9 cellular contexts compared by ENCODE assay signal in the genomic region with DNA sequence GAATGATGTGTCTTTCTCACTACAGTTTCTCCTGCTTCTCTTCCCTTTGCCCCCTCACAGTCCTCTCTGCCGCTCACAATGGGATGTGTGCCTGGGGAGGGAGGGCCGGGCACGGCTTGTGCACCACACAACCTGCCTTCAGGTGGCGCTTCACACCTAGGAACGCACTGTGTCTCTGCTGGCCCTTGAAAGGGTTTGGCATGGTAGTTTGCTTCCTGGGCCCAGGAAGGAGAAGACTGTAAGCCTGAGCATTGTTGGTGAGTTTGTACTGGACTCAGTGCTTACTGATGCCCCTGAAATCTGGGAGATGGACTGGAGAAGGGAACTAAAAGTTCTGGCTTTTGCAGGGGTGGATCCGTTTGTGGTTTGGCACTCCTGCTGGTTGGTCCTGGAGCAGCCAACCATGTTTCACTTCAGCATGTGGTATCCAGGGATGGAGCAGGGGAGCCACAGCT. TPM values are rescaled to one million over a fixed set of nuclear protein-coding genes. Genes with fewer than 3 reads are reported as not detected.
A peak's percentile ranks its signal among the peaks of the same experiment; 100 is the strongest.
DNase-seq lines count a peak whose midpoint lies in the region; ATAC-seq and TF ChIP-seq lines count a peak whose summit lies in the region.
"Had no signal": no experiment of that assay in that cellular context is flagged by ENCODE, and none has a peak within 500 bp of the region (broad histone marks: within the 10 kb centered on the region; RNA-seq: fewer than 3 reads in every experiment).

No MANE protein-coding gene starts in this region.

- no peak overlapping the region for H2AFZ ChIP-seq in neuronal stem cell (ENCODE audit: low read length)

- H3K4me3 Mint-ChIP-seq in activated CD8-positive, alpha-beta T cell treated with anti-CD3 and anti-CD28 coated beads for 36 hours, result no peak overlapping the region
- H3K4me3 Mint-ChIP-seq in glutamatergic neuron (ENCODE audit: unreplicated experiment), result no peak overlapping the region
- no peak overlapping the region for H3K4me3 Mint-ChIP-seq in activated T-helper 2 cell treated with anti-CD3 and anti-CD28 coated beads, Interferon-gamma antibody, Interleukin-2, Interleukin-4, amounts not matched to agents 10 μg/mL and 5 μg/mL and 100 μg/mL, durations not matched to agents 14 hours and 24 hours and 36 hours (ENCODE audit: low read depth)
- H3K4me3 Mint-ChIP-seq: T-helper 1 cell treated with Interleukin-12 subunit alpha and Interleukin-12 subunit beta and Interleukin-4 antibody, amounts not matched to agents 30 μg/mL and 1 μg/mL, for 36 hours had no signal

- no peak overlapping the region for H2AK5ac ChIP-seq in neuronal stem cell (ENCODE audit: low read depth, low read length)

- 75% methylated on average over 6 of the region's 6 CpGs for WGBS in liver
- WGBS in neuronal stem cell (ENCODE audit: extremely low coverage in 2 of 2, insufficient read length in 2 of 2, insufficient replicate concordance in 1 of 2), 2 donors, result no CpG with 5 or more reads among the region's 6 CpGs

- TF ChIP-seq RAD21 in liver (IDR thresholded peaks at IDR 0.05), result peak; percentile 86 to 88

- no peak overlapping the region for H2BK15ac ChIP-seq in neuronal stem cell (ENCODE audit: low read length)

- TF ChIP-seq CTCF in HEK293 (tag by site-specific recombination; IDR thresholded peaks at IDR 0.05) (0 out of 2 replicates have a peak, but pooled peaks have one; percentile 31), liver (IDR thresholded peaks at IDR 0.05; ENCODE audit: low read depth, low read length, missing input control) (peak; percentile 52), glutamatergic neuron (IDR thresholded peaks at IDR 0.05; ENCODE audit: partially characterized antibody, unreplicated experiment) (no peak)
- no peak for TF ChIP-seq CTCF in activated CD8-positive, alpha-beta T cell treated with anti-CD3 and anti-CD28 coated beads for 36 hours (IDR thresholded peaks at IDR 0.05)

- H3K27me3 Mint-ChIP-seq in activated CD8-positive, alpha-beta T cell treated with anti-CD3 and anti-CD28 coated beads for 36 hours, result no peaks in the 10 kb centered on the region
- no peaks in the 10 kb centered on the region for H3K27me3 Mint-ChIP-seq in glutamatergic neuron (ENCODE audit: unreplicated experiment)
- peaks cover 13% of the 10 kb centered on the region for H3K27me3 Mint-ChIP-seq in activated T-helper 2 cell treated with anti-CD3 and anti-CD28 coated beads, Interferon-gamma antibody, Interleukin-2, Interleukin-4, amounts not matched to agents 10 μg/mL and 5 μg/mL and 100 μg/mL, durations not matched to agents 14 hours and 24 hours and 36 hours (ENCODE audit: low read depth)

- H3K4me3 ChIP-seq in HEK293 (ENCODE audit: low read depth, low read length) (no peak overlapping the region), liver (ENCODE audit: low read depth in 1 of 3, low read length in 3 of 3) (no peak overlapping the region), neuronal stem cell (ENCODE audit: low read length in 2 of 2) (no peak overlapping the region)

- no peak overlapping the region for H3K27ac Mint-ChIP-seq in activated CD8-positive, alpha-beta T cell treated with anti-CD3 and anti-CD28 coated beads for 36 hours
- no peak overlapping the region for H3K27ac Mint-ChIP-seq in glutamatergic neuron (ENCODE audit: unreplicated experiment)
- no peak overlapping the region for H3K27ac Mint-ChIP-seq in activated T-helper 2 cell treated with anti-CD3 and anti-CD28 coated beads, Interferon-gamma antibody, Interleukin-2, Interleukin-4, amounts not matched to agents 10 μg/mL and 5 μg/mL and 100 μg/mL, durations not matched to agents 14 hours and 24 hours and 36 hours
- H3K27ac Mint-ChIP-seq: T-helper 1 cell treated with Interleukin-12 subunit alpha and Interleukin-12 subunit beta and Interleukin-4 antibody, amounts not matched to agents 30 μg/mL and 1 μg/mL, for 36 hours had no signal

- H3K4me2 ChIP-seq in neuronal stem cell (ENCODE audit: insufficient read depth, low read length, poor library complexity, severe bottlenecking), result no peak overlapping the region

- H3K14ac ChIP-seq in neuronal stem cell (ENCODE audit: low read length), result no peak overlapping the region

- H3K4me1 Mint-ChIP-seq in activated CD8-positive, alpha-beta T cell treated with anti-CD3 and anti-CD28 coated beads for 36 hours (ENCODE audit: low read depth), result no peaks in the 10 kb centered on the region
- peaks cover 25% of the 10 kb centered on the region for H3K4me1 Mint-ChIP-seq in glutamatergic neuron (ENCODE audit: low read depth, unreplicated experiment)
- H3K4me1 Mint-ChIP-seq in activated T-helper 2 cell treated with anti-CD3 and anti-CD28 coated beads, Interferon-gamma antibody, Interleukin-2, Interleukin-4, amounts not matched to agents 10 μg/mL and 5 μg/mL and 100 μg/mL, durations not matched to agents 14 hours and 24 hours and 36 hours (ENCODE audit: low read depth), result no peaks in the 10 kb centered on the region

- POLR2A ChIA-PET in HEK293 (lab: Yijun Ruan, JAX), result no interaction called here
- POLR2A ChIA-PET in activated CD8-positive, alpha-beta T cell treated with anti-CD3 and anti-CD28 coated beads for 36 hours (lab: Charles Lee), result no interaction called here

- peak; percentile 62 for ATAC-seq in activated CD8-positive, alpha-beta T cell treated with anti-CD3 and anti-CD28 coated beads for 36 hours
- no peak for ATAC-seq in GM19395 (IDR thresholded peaks at IDR 0.05; ENCODE audit: unreplicated experiment)

- H3K9ac ChIP-seq in liver (ENCODE audit: low read depth in 1 of 2, low read length in 2 of 2) (no peak overlapping the region), neuronal stem cell (ENCODE audit: low read depth, low read length, poor library complexity) (no peak overlapping the region)

- peak; percentile 30 for DNase-seq in COLO829 (ENCODE audit: low spot score)
- peak; percentile 52 for DNase-seq in activated CD8-positive, alpha-beta T cell treated with anti-CD3 and anti-CD28 coated beads for 36 hours
- no peak for DNase-seq in glutamatergic neuron
- DNase-seq in neuronal stem cell (ENCODE audit: low spot score), result no peak
- DNase-seq in activated T-helper 2 cell treated with anti-CD3 and anti-CD28 coated beads, Interferon-gamma antibody, Interleukin-2, Interleukin-4, amounts not matched to agents 10 μg/mL and 5 μg/mL and 100 μg/mL, durations not matched to agents 14 hours and 24 hours and 36 hours (ENCODE audit: low spot score), result no peak

- H3K4ac ChIP-seq in neuronal stem cell (ENCODE audit: low read length), result no peak overlapping the region

- H3K23ac ChIP-seq in neuronal stem cell (ENCODE audit: low read depth, low read length, poor library complexity), result no peak overlapping the region

- H3K4me1 ChIP-seq in HEK293 (ENCODE audit: control insufficient read depth, insufficient read depth, low read length) (no peaks in the 10 kb centered on the region), liver (ENCODE audit: control insufficient read depth in 4 of 4, insufficient read depth in 4 of 4, low read length in 3 of 4) (peaks cover 6 to 26% (median 12%) of the 10 kb centered on the region in 4 donors), neuronal stem cell (ENCODE audit: control insufficient read depth in 2 of 2, insufficient read depth in 1 of 2, low read depth in 1 of 2, low read length in 2 of 2) (peaks cover 0 to 8% of the 10 kb centered on the region in 2 donors)

- H3K27me3 ChIP-seq in liver (ENCODE audit: control insufficient read depth in 4 of 4, insufficient read depth in 4 of 4, low read length in 3 of 4) (no peaks in the 10 kb centered on the region), neuronal stem cell (ENCODE audit: control insufficient read depth in 3 of 3, insufficient read depth in 3 of 3, low read depth in 1 of 3, low read length in 3 of 3) (no peaks in the 10 kb centered on the region)

- H3K27ac ChIP-seq in HEK293 (ENCODE audit: extremely low read depth, low read depth, low read length) (no peak overlapping the region), liver (ENCODE audit: low read depth in 1 of 2, low read length in 2 of 2) (no peak overlapping the region), neuronal stem cell (replicated peaks; ENCODE audit: low read length) (no peak overlapping the region)

- H4K8ac ChIP-seq in neuronal stem cell (ENCODE audit: low read depth, low read length), result no peak overlapping the region

- CTCF ChIA-PET in HEK293 (lab: Yijun Ruan, JAX), result interaction anchor here (0.5 to 1.9 kb wide), 8 partner anchors 12 to 275 kb away, joined by 3 to 14 read pairs (median 4); no protein-coding TSS in a partner anchor
- CTCF ChIA-PET in activated CD8-positive, alpha-beta T cell treated with anti-CD3 and anti-CD28 coated beads for 36 hours (lab: Charles Lee), result interaction anchor here (3.2 kb wide), 1 partner anchor 102 kb away, joined by 14 read pairs; no protein-coding TSS in a partner anchor

- intact Hi-C loops in activated CD8-positive, alpha-beta T cell treated with anti-CD3 and anti-CD28 coated beads for 36 hours (cut with micrococcal nuclease), result no loop called here
- intact Hi-C loops in activated T-helper 2 cell treated with anti-CD3 and anti-CD28 coated beads, Interferon-gamma antibody, Interleukin-2, Interleukin-4, amounts not matched to agents 10 μg/mL and 5 μg/mL and 100 μg/mL, durations not matched to agents 14 hours and 24 hours and 36 hours (cut with micrococcal nuclease), result no loop called here

- H2BK120ac ChIP-seq in neuronal stem cell (ENCODE audit: low read depth, low read length), result no peak overlapping the region

- H3K36me3 ChIP-seq in HEK293 (ENCODE audit: control insufficient read depth in 2 of 2, insufficient read depth in 1 of 2, low read length in 2 of 2) (no peaks in the 10 kb centered on the region), liver (ENCODE audit: control insufficient read depth in 4 of 4, insufficient read depth in 3 of 4, low read depth in 1 of 4, low read length in 3 of 4) (no peaks in the 10 kb centered on the region), neuronal stem cell (replicated peaks in 1 of 2; ENCODE audit: control insufficient read depth in 2 of 2, insufficient read depth in 2 of 2, low read length in 2 of 2) (peaks cover 0 to 3% of the 10 kb centered on the region in 2 donors)

- no peaks in the 10 kb centered on the region for H3K9me3 Mint-ChIP-seq in activated CD8-positive, alpha-beta T cell treated with anti-CD3 and anti-CD28 coated beads for 36 hours
- peaks cover 4% of the 10 kb centered on the region for H3K9me3 Mint-ChIP-seq in glutamatergic neuron (ENCODE audit: unreplicated experiment)
- no peaks in the 10 kb centered on the region for H3K9me3 Mint-ChIP-seq in activated T-helper 2 cell treated with anti-CD3 and anti-CD28 coated beads, Interferon-gamma antibody, Interleukin-2, Interleukin-4, amounts not matched to agents 10 μg/mL and 5 μg/mL and 100 μg/mL, durations not matched to agents 14 hours and 24 hours and 36 hours
- H3K9me3 Mint-ChIP-seq: T-helper 1 cell treated with Interleukin-12 subunit alpha and Interleukin-12 subunit beta and Interleukin-4 antibody, amounts not matched to agents 30 μg/mL and 1 μg/mL, for 36 hours had no signal

- H3K36me3 Mint-ChIP-seq in activated CD8-positive, alpha-beta T cell treated with anti-CD3 and anti-CD28 coated beads for 36 hours (ENCODE audit: low read depth), result no peaks in the 10 kb centered on the region
- no peaks in the 10 kb centered on the region for H3K36me3 Mint-ChIP-seq in glutamatergic neuron (ENCODE audit: unreplicated experiment)
- no peaks in the 10 kb centered on the region for H3K36me3 Mint-ChIP-seq in activated T-helper 2 cell treated with anti-CD3 and anti-CD28 coated beads, Interferon-gamma antibody, Interleukin-2, Interleukin-4, amounts not matched to agents 10 μg/mL and 5 μg/mL and 100 μg/mL, durations not matched to agents 14 hours and 24 hours and 36 hours (ENCODE audit: low read depth)

- no peak overlapping the region for H2BK12ac ChIP-seq in neuronal stem cell (ENCODE audit: low read length)

- H2BK5ac ChIP-seq in neuronal stem cell (ENCODE audit: low read length), result no peak overlapping the region

- H4K91ac ChIP-seq in neuronal stem cell (ENCODE audit: low read depth, low read length, poor library complexity), result no peak overlapping the region

- no peak overlapping the region for H3K18ac ChIP-seq in neuronal stem cell (ENCODE audit: low read length)

- H3K79me1 ChIP-seq in neuronal stem cell (ENCODE audit: low read depth, low read length), result no peaks in the 10 kb centered on the region

- H3K9me3 ChIP-seq in HEK293 (ENCODE audit: control insufficient read depth, insufficient read depth, low read depth, low read length) (no peaks in the 10 kb centered on the region), liver (ENCODE audit: control insufficient read depth in 4 of 4, low read length in 3 of 4) (no peaks in the 10 kb centered on the region), neuronal stem cell (replicated peaks in 1 of 2; ENCODE audit: control insufficient read depth in 2 of 2, insufficient read depth in 1 of 2, low read depth in 1 of 2, low read length in 2 of 2) (no peaks in the 10 kb centered on the region)

RNA-seq across cellular contexts. Expression of a gene that starts 9.2 kb away (rescaled TPM):
- total RNA-seq in activated CD8-positive, alpha-beta T cell treated with anti-CD3 and anti-CD28 coated beads for 36 hours, result under 1 TPM; 0.04 to 0.16 TPM
- total RNA-seq in liver (10 to 100 TPM in 1 of 2 donors, 1 to 10 TPM in 1; 3.1 to 10.0 TPM), glutamatergic neuron (ENCODE audit: unreplicated experiment) (6.8 TPM)
- 1 to 10 TPM in 1 of 2 donors, under 1 TPM in 1; 0.96 to 2.5 TPM for polyA plus RNA-seq in liver
- 3.8 TPM for polyA plus RNA-seq in neuronal stem cell (2013, experiment 1 of 2)
- 3.7 TPM for polyA plus RNA-seq in neuronal stem cell (2013, experiment 2 of 2)
- 0.34 TPM in 2 replicates for total RNA-seq in activated T-helper 2 cell treated with anti-CD3 and anti-CD28 coated beads, Interferon-gamma antibody, Interleukin-2, Interleukin-4, amounts not matched to agents 10 μg/mL and 5 μg/mL and 100 μg/mL, durations not matched to agents 14 hours and 24 hours and 36 hours

RNA-seq across cellular contexts. Expression of a gene that starts 58.1 kb away (rescaled TPM):
- total RNA-seq in activated CD8-positive, alpha-beta T cell treated with anti-CD3 and anti-CD28 coated beads for 36 hours, result not detected
- total RNA-seq in liver (10 to 100 TPM in 1 of 2 donors, under 1 TPM in 1; 0.09 to 39.7 TPM), glutamatergic neuron (ENCODE audit: unreplicated experiment) (0.25 TPM)
- polyA plus RNA-seq in liver, result 10 to 100 TPM; 14.8 to 21.9 TPM
- polyA plus RNA-seq in neuronal stem cell (2013, experiment 1 of 2), result not detected
- polyA plus RNA-seq in neuronal stem cell (2013, experiment 2 of 2), result not detected
- not detected in 2 replicates for total RNA-seq in activated T-helper 2 cell treated with anti-CD3 and anti-CD28 coated beads, Interferon-gamma antibody, Interleukin-2, Interleukin-4, amounts not matched to agents 10 μg/mL and 5 μg/mL and 100 μg/mL, durations not matched to agents 14 hours and 24 hours and 36 hours

Comparison
In these comparisons a context has a peak if more than half of its experiments do, and no peak if none do; other contexts are left out.
1. DNase-seq: peak in COLO829 (single experiment) and activated CD8-positive, alpha-beta T cell treated with anti-CD3 and anti-CD28 coated beads for 36 hours (single experiment); none in glutamatergic neuron (single experiment), neuronal stem cell (single experiment) and activated T-helper 2 cell treated with anti-CD3 and anti-CD28 coated beads, Interferon-gamma antibody, Interleukin-2, Interleukin-4, amounts not matched to agents 10 μg/mL and 5 μg/mL and 100 μg/mL, durations not matched to agents 14 hours and 24 hours and 36 hours (single experiment).
2. CTCF ChIP-seq: peak in HEK293 (single experiment) and liver (single experiment); none in activated CD8-positive, alpha-beta T cell treated with anti-CD3 and anti-CD28 coated beads for 36 hours (single experiment) and glutamatergic neuron (single experiment).